9 cellular contexts compared by ENCODE assay signal in the genomic region with DNA sequence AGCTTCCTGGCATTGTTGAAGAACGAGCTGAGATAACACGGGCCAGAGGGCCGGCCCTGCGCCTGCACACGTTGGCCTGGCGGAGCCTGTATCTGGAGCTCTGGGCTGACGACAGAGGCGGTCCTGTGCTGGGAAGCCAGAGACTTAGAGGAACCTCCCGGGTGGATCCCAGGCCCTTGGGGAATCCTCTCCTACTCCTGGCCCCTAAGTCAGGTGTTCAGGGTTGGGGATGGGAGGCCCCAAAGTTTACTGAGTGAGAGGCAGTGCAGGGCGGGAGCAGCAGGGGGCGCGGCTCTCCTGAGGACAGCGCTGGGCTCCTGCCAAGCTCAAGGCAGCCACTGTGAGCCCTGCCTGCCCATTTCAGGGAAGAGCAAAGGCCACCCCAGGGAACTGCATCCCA. TPM values are rescaled to one million over a fixed set of nuclear protein-coding genes. Genes with fewer than 3 reads are reported as not detected.
DNase-seq lines count a peak whose midpoint lies in the region; ATAC-seq, FAIRE-seq and TF ChIP-seq lines count a peak whose summit lies in the region.
"Had no signal": no experiment of that assay in that cellular context is flagged by ENCODE, and none has a peak within 500 bp of the region (broad histone marks: within the 10 kb centered on the region; RNA-seq: fewer than 3 reads in every experiment).

No MANE protein-coding gene starts in this region.

- no peak for FAIRE-seq in RCC 7860 (lab: Jason Lieb, UNC)

- no peaks in the 10 kb centered on the region for H3K36me3 ChIP-seq in HEK293 (ENCODE audit: control insufficient read depth in 2 of 2, insufficient read depth in 1 of 2, low read length in 2 of 2)

- POLR2A ChIA-PET in HEK293 (lab: Yijun Ruan, JAX): no interaction called here

- H3K4me1 ChIP-seq in HEK293 (ENCODE audit: control insufficient read depth, insufficient read depth, low read length): no peaks in the 10 kb centered on the region

- DNase-seq in Daoy (ENCODE audit: low read depth): peak; percentile 79
- peak; percentile 54 for DNase-seq in RCC 7860 (ENCODE audit: low spot score)
- DNase-seq in dermis blood vessel endothelial cell: peak; percentile 85
- peak; percentile 67 for DNase-seq in mucosa of gallbladder (ENCODE audit: low spot score)
- no peak for DNase-seq in pons (ENCODE audit: low spot score)

- no peak overlapping the region for H3K27ac ChIP-seq in HEK293 (ENCODE audit: extremely low read depth, low read depth, low read length)

- H3K9me3 ChIP-seq in HEK293 (ENCODE audit: control insufficient read depth, insufficient read depth, low read depth, low read length): no peaks in the 10 kb centered on the region

- H3K4me3 ChIP-seq in HEK293 (ENCODE audit: low read depth, low read length): no peak overlapping the region

- peak; percentile 73 for TF ChIP-seq CTCF in HEK293 (tag by site-specific recombination; IDR thresholded peaks at IDR 0.05)

- ATAC-seq in HG03460 (IDR thresholded peaks at IDR 0.05; ENCODE audit: unreplicated experiment): no peak
- no peak for ATAC-seq in GM19463 (IDR thresholded peaks at IDR 0.05; ENCODE audit: unreplicated experiment)

- CTCF ChIA-PET in HEK293 (lab: Yijun Ruan, JAX): interaction anchor here (0.6 to 2.7 kb wide), 20 partner anchors 8 to 144 kb away, joined by 3 to 27 read pairs (median 4); no protein-coding TSS in a partner anchor

TF ChIP-seq in HEK293, 187 proteins besides CTCF, POLR2A, EP300 and RAD21:
- TF ChIP-seq IKZF3 (tag by site-specific recombination; IDR thresholded peaks at IDR 0.05): 0 out of 2 replicates have a peak, but pooled peaks have one; percentile 40
- TF ChIP-seq SP2 (tag by site-specific recombination; IDR thresholded peaks at IDR 0.05): peak; percentile 13; the same call in 1 of the 2 replicates
- peak; percentile 43; the same call in 1 of the 2 replicates for TF ChIP-seq ZBTB17 (tag by site-specific recombination; IDR thresholded peaks at IDR 0.05)
- no peak for TF ChIP-seq KLF8 (tag by site-specific recombination; IDR thresholded peaks at IDR 0.05)
- TF ChIP-seq ZNF654 (tag by site-specific recombination; IDR thresholded peaks at IDR 0.05; ENCODE audit: low read depth): peak; percentile 35
- TF ChIP-seq, protein P1, sequence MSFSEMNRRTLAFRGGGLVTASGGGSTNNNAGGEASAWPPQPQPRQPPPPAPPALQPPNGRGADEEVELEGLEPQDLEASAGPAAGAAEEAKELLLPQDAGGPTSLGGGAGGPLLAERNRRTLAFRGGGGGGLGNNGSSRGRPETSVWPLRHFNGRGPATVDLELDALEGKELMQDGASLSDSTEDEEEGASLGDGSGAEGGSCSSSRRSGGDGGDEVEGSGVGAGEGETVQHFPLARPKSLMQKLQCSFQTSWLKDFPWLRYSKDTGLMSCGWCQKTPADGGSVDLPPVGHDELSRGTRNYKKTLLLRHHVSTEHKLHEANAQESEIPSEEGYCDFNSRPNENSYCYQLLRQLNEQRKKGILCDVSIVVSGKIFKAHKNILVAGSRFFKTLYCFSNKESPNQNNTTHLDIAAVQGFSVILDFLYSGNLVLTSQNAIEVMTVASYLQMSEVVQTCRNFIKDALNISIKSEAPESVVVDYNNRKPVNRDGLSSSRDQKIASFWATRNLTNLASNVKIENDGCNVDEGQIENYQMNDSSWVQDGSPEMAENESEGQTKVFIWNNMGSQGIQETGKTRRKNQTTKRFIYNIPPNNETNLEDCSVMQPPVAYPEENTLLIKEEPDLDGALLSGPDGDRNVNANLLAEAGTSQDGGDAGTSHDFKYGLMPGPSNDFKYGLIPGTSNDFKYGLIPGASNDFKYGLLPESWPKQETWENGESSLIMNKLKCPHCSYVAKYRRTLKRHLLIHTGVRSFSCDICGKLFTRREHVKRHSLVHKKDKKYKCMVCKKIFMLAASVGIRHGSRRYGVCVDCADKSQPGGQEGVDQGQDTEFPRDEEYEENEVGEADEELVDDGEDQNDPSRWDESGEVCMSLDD (tag by site-specific recombination; IDR thresholded peaks at IDR 0.05): no peak
- peak; percentile 72 for TF ChIP-seq ZIC2 (tag by site-specific recombination; IDR thresholded peaks at IDR 0.05)
- TF ChIP-seq OSR2 (tag by site-specific recombination; IDR thresholded peaks at IDR 0.05): no peak
- TF ChIP-seq, protein P2, sequence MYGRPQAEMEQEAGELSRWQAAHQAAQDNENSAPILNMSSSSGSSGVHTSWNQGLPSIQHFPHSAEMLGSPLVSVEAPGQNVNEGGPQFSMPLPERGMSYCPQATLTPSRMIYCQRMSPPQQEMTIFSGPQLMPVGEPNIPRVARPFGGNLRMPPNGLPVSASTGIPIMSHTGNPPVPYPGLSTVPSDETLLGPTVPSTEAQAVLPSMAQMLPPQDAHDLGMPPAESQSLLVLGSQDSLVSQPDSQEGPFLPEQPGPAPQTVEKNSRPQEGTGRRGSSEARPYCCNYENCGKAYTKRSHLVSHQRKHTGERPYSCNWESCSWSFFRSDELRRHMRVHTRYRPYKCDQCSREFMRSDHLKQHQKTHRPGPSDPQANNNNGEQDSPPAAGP (tag by site-specific recombination; IDR thresholded peaks at IDR 0.05): peak; percentile 29; the same call in 1 of the 2 replicates
- TF ChIP-seq ZBTB8A (tag by site-specific recombination; IDR thresholded peaks at IDR 0.05): peak; percentile 52
- 0 out of 2 replicates have a peak, but pooled peaks have one; percentile 17 for TF ChIP-seq PATZ1 (tag by site-specific recombination; IDR thresholded peaks at IDR 0.05)
- peak; percentile 92 for TF ChIP-seq ZNF341 (tag by site-specific recombination; IDR thresholded peaks at IDR 0.05; ENCODE audit: low read depth)
- no peak for TF ChIP-seq ZNF239 (tag by site-specific recombination; IDR thresholded peaks at IDR 0.05)
- TF ChIP-seq GLIS1 (tag by site-specific recombination; IDR thresholded peaks at IDR 0.05): peak; percentile 81
- TF ChIP-seq KLF1 (tag by site-specific recombination; IDR thresholded peaks at IDR 0.05): peak; percentile 73
- peak; percentile 85; the same call in 1 of the 2 replicates for TF ChIP-seq ZBTB48 (tag by site-specific recombination; IDR thresholded peaks at IDR 0.05)

RNA-seq across cellular contexts. Expression of gene HTRA3, which starts 2.5 kb away (rescaled TPM):
- 0.11 and 0.27 TPM in 2 replicates for total RNA-seq in Daoy (2014; rRNA removed; shearing (Covaris generic))
- 3.0 and 3.6 TPM in 2 replicates for total RNA-seq in dermis blood vessel endothelial cell
- total RNA-seq in mucosa of gallbladder: 20.3 TPM
- total RNA-seq: T-helper 1 cell treated with Interleukin-12 subunit alpha and Interleukin-12 subunit beta and Interleukin-4 antibody, amounts not matched to agents 30 ng/mL and 1 ng/mL, for 36 hours had no signal
